In genomic region chr3:10248184-10248983, GRCh38 we compare ENCODE assay signal across 8 cellular contexts. TPM values are rescaled to one million over a fixed set of nuclear protein-coding genes. Genes with fewer than 3 reads are reported as not detected.
DNase-seq lines count a peak whose midpoint lies in the region; ATAC-seq lines count a peak whose summit lies in the region.

TSS of gene TATDN2 (plus strand) at chr3:10248459. CDS start at chr3:10249201, 742 bp downstream.

- H3K36me3 Mint-ChIP-seq in naive B cell, result peaks cover 25% of the 10 kb centered on the region in 2 donors
- H3K36me3 Mint-ChIP-seq in stimulated activated effector memory CD8-positive, alpha-beta T cell treated with anti-CD3 and anti-CD28 coated beads, Interleukin-12 subunit alpha, Interleukin-12 subunit beta, amount 100 ng/mL, for 72 hours, result peaks cover 63% of the 10 kb centered on the region

- H3K27me3 Mint-ChIP-seq in naive B cell, result no peaks in the 10 kb centered on the region

- H3K9me3 Mint-ChIP-seq in naive B cell, result peaks cover 0 to 20% (median 8%) of the 10 kb centered on the region in 7 donors
- peaks cover 6% of the 10 kb centered on the region for H3K9me3 Mint-ChIP-seq in stimulated activated effector memory CD8-positive, alpha-beta T cell treated with anti-CD3 and anti-CD28 coated beads, Interleukin-12 subunit alpha, Interleukin-12 subunit beta, amount 100 ng/mL, for 72 hours

- H3K4me1 Mint-ChIP-seq in naive B cell, result peaks cover 31 to 50% (median 45%) of the 10 kb centered on the region in 3 donors
- H3K4me1 Mint-ChIP-seq in stimulated activated effector memory CD8-positive, alpha-beta T cell treated with anti-CD3 and anti-CD28 coated beads, Interleukin-12 subunit alpha, Interleukin-12 subunit beta, amount 100 ng/mL, for 72 hours, result peaks cover 57% of the 10 kb centered on the region

- peak; percentile 95 for DNase-seq in EH (ENCODE audit: low read depth)
- peak; percentile 86 for DNase-seq in GOT3 (lab: John Stamatoyannopoulos, UW)
- peak; percentile 93 for DNase-seq in LHCN-M2 (ENCODE audit: low read depth)
- DNase-seq in RPMI7951 (ENCODE audit: low read depth), result peak; percentile 97
- peak; percentile 88 for DNase-seq in activated T-helper 1 cell treated with Interleukin-2 at 50 U/mL for 16 hours (ENCODE audit: low read depth)
- DNase-seq in fibroblast of gingiva (ENCODE audit: low read depth), result peak; percentile 95
- peak; percentile 89 for DNase-seq in naive B cell
- peak; percentile 77 to 93 for DNase-seq in stimulated activated effector memory CD8-positive, alpha-beta T cell treated with anti-CD3 and anti-CD28 coated beads, Interleukin-12 subunit alpha, Interleukin-12 subunit beta, amount 100 ng/mL, for 72 hours (ENCODE audit: low spot score in 2 of 2)

- peak within 1 kb of the TSS; percentile 95 to 99 (median 96) for H3K27ac Mint-ChIP-seq in naive B cell
- H3K27ac Mint-ChIP-seq in stimulated activated effector memory CD8-positive, alpha-beta T cell treated with anti-CD3 and anti-CD28 coated beads, Interleukin-12 subunit alpha, Interleukin-12 subunit beta, amount 100 ng/mL, for 72 hours, result peak within 1 kb of the TSS; percentile 96

- peak within 1 kb of the TSS; percentile 92 to 98 (median 96) for H3K4me3 Mint-ChIP-seq in naive B cell
- H3K4me3 Mint-ChIP-seq in stimulated activated effector memory CD8-positive, alpha-beta T cell treated with anti-CD3 and anti-CD28 coated beads, Interleukin-12 subunit alpha, Interleukin-12 subunit beta, amount 100 ng/mL, for 72 hours, result peak within 1 kb of the TSS; percentile 97

- ATAC-seq in naive B cell (ENCODE audit: low read depth in 2 of 2), result peak; percentile 93
- ATAC-seq in stimulated activated effector memory CD8-positive, alpha-beta T cell treated with anti-CD3 and anti-CD28 coated beads, Interleukin-12 subunit alpha, Interleukin-12 subunit beta, amount 100 ng/mL, for 72 hours, result peak; percentile 95

RNA-seq across cellular contexts. Expression of gene TATDN2, which starts in this region (rescaled TPM):
- 11.4 and 12.9 TPM in 2 replicates for total RNA-seq in LHCN-M2 (2014; rRNA removed)
- 21.0 TPM for polyA plus RNA-seq in LHCN-M2 (2012)
- total RNA-seq in RPMI7951 (2014; rRNA removed; shearing (Covaris generic)), result 11.2 and 13.7 TPM in 2 replicates
- 10 to 100 TPM in 2 of 6 donors, 1 to 10 TPM in 4; 5.5 to 12.4 (median 9.7) TPM for polyA plus RNA-seq in naive B cell (ENCODE audit: low read depth in 6 of 6)

Comparison
In these comparisons a context has a peak if more than half of its experiments do, and no peak if none do; other contexts are left out.
1. Peak in every context shown above with its lines: DNase-seq and ATAC-seq.